18 cellular contexts compared by ENCODE assay signal in genomic region chr3:189513281-189514151, GRCh38.
DNase-seq lines count a peak whose midpoint lies in the region; TF ChIP-seq lines count a peak whose summit lies in the region.
"Had no signal": no experiment of that assay in that cellular context is flagged by ENCODE, and none has a peak within 500 bp of the region (broad histone marks: within the 10 kb centered on the region; RNA-seq: fewer than 3 reads in every experiment).

No MANE protein-coding gene starts in this region.

- no peaks in the 10 kb centered on the region for H3K27me3 ChIP-seq in esophagus squamous epithelium
- no peaks in the 10 kb centered on the region for H3K27me3 ChIP-seq in GM23248 (replicated peaks; ENCODE audit: insufficient read depth)
- H3K27me3 ChIP-seq: upper lobe of left lung had no signal

- H3K4me3 ChIP-seq in esophagus squamous epithelium (no peak overlapping the region), GM23248 (no peak overlapping the region)
- H3K4me3 ChIP-seq: dorsolateral prefrontal cortex, K562, upper lobe of left lung had no signal

- no peak for TF ChIP-seq POLR2A in esophagus squamous epithelium (IDR thresholded peaks at IDR 0.05)

- in situ Hi-C loops in Caki2 (cut with HindIII; ENCODE audit: low pct_unique_long_range_greater_than_20kb, low sequenced_read_pairs) (no loop called here), GM23248 (cut with MboI) (no loop called here)

- H3K9me3 ChIP-seq in esophagus squamous epithelium (no peaks in the 10 kb centered on the region), GM23248 (ENCODE audit: low read depth) (no peaks in the 10 kb centered on the region)
- H3K9me3 ChIP-seq: upper lobe of left lung had no signal

- H3K27me3 Mint-ChIP-seq in progenitor cell of endocrine pancreas, result no peaks in the 10 kb centered on the region
- H3K27me3 Mint-ChIP-seq: activated CD8-positive, alpha-beta memory T cell treated with anti-CD3 and anti-CD28 coated beads, Interleukin-2, amount 10 ng/mL, durations not matched to agents 7 days and 5 days; activated naive CD8-positive, alpha-beta T cell treated with anti-CD3 and anti-CD28 coated beads, Interleukin-2, amount 50 U/mL, for 24 hours; CD4-positive, CD25-positive, alpha-beta regulatory T cell had no signal

- no peaks in the 10 kb centered on the region for H3K36me3 ChIP-seq in esophagus squamous epithelium
- 0 out of 2 replicates have a peak, but pooled peaks cover under 1% of the 10 kb centered on the region for H3K36me3 ChIP-seq in GM23248 (ENCODE audit: low read depth)
- H3K36me3 ChIP-seq: upper lobe of left lung had no signal

- H3F3A ChIP-seq in GM23248 (ENCODE audit: insufficient read depth), result peaks cover 10% of the 10 kb centered on the region

- H4K20me1 ChIP-seq in GM23248 (ENCODE audit: insufficient read depth), result no peaks in the 10 kb centered on the region

- no peaks in the 10 kb centered on the region for H3K79me2 ChIP-seq in GM23248 (ENCODE audit: insufficient read depth)

- peaks cover 10% of the 10 kb centered on the region for H3K4me1 Mint-ChIP-seq in progenitor cell of endocrine pancreas (ENCODE audit: low read depth)
- H3K4me1 Mint-ChIP-seq: activated CD8-positive, alpha-beta memory T cell treated with anti-CD3 and anti-CD28 coated beads, Interleukin-2, amount 10 ng/mL, durations not matched to agents 7 days and 5 days had no signal

- peak overlapping the region; percentile 87 for H3K27ac Mint-ChIP-seq in progenitor cell of endocrine pancreas
- H3K27ac Mint-ChIP-seq: activated CD8-positive, alpha-beta memory T cell treated with anti-CD3 and anti-CD28 coated beads, Interleukin-2, amount 10 ng/mL, durations not matched to agents 7 days and 5 days; activated naive CD8-positive, alpha-beta T cell treated with anti-CD3 and anti-CD28 coated beads, Interleukin-2, amount 50 U/mL, for 24 hours had no signal

- no peaks in the 10 kb centered on the region for H3K36me3 Mint-ChIP-seq in progenitor cell of endocrine pancreas (ENCODE audit: insufficient read depth)

- no peaks in the 10 kb centered on the region for H3K9me2 ChIP-seq in GM23248 (ENCODE audit: insufficient read depth)

- H3K9ac ChIP-seq in GM23248, result no peak overlapping the region

- intact Hi-C loops in esophagus squamous epithelium (cut with DNase I) (no loop called here), cardiac septum (cut with DNase I) (no loop called here)

- no peak overlapping the region for H3K4me2 ChIP-seq in GM23248 (ENCODE audit: unreplicated experiment)

- 41 to 57% methylated on average over 10 of the region's 10 CpGs for WGBS in esophagus squamous epithelium, 2 donors
- WGBS in GM23248 (ENCODE audit: low coverage in 1 of 2, low lambda C conversion rate in 2 of 2, missing lambda C conversion rate in 2 of 2), 2 experiments, result 73 to 74% methylated on average over 10 of the region's 10 CpGs

- no peaks in the 10 kb centered on the region for H3K9me3 Mint-ChIP-seq in progenitor cell of endocrine pancreas (ENCODE audit: low read depth)

- H3K27ac ChIP-seq in esophagus squamous epithelium (peak overlapping the region; percentile 76 to 89 (median 79)), GM23248 (no peak overlapping the region)
- H3K27ac ChIP-seq: dorsolateral prefrontal cortex, upper lobe of left lung had no signal

- peaks cover 3 to 43% (median 3%) of the 10 kb centered on the region in 3 donors for H3K4me1 ChIP-seq in esophagus squamous epithelium
- H3K4me1 ChIP-seq in GM23248 (ENCODE audit: insufficient read depth), result peaks cover 6% of the 10 kb centered on the region; the same call in 1 of the 2 replicates
- H3K4me1 ChIP-seq: upper lobe of left lung had no signal

- TF ChIP-seq CTCF in esophagus squamous epithelium (IDR thresholded peaks at IDR 0.05) (no peak), progenitor cell of endocrine pancreas (IDR thresholded peaks at IDR 0.05; ENCODE audit: unreplicated experiment) (no peak)

- DNase-seq in Caki2 (ENCODE audit: low read depth), result peak; percentile 8
- DNase-seq in NCI-H748 (lab: John Stamatoyannopoulos, UW; ENCODE audit: unreplicated experiment), result peak; percentile 69
- no peak for DNase-seq in esophagus squamous epithelium (lab: John Stamatoyannopoulos, UW)
- no peak for DNase-seq in progenitor cell of endocrine pancreas (ENCODE audit: low spot score, unreplicated experiment)
- no peak for DNase-seq in cardiac septum (ENCODE audit: low spot score)
- DNase-seq in T-helper 9 cell, result no peak
- no peak for DNase-seq in GM23248
- no peak for DNase-seq in dermis blood vessel endothelial cell
- DNase-seq: activated CD4-positive, CD25-positive, alpha-beta regulatory T cell treated with anti-CD3 and anti-CD28 coated beads, Interleukin-2, amount 50 U/mL, for 72 hours; activated CD8-positive, alpha-beta memory T cell treated with anti-CD3 and anti-CD28 coated beads, Interleukin-2, amount 10 ng/mL, durations not matched to agents 7 days and 5 days; activated naive CD8-positive, alpha-beta T cell treated with anti-CD3 and anti-CD28 coated beads, Interleukin-2, amount 50 U/mL, for 24 hours; CD4-positive, CD25-positive, alpha-beta regulatory T cell; dorsolateral prefrontal cortex; NCI-H2029 treated with DMSO at 0.1 percent for 48 hours; stimulated activated naive CD4-positive, alpha-beta T cell treated with Interleukin-2 at 50 U/mL for 16 hours; T1000 had no signal

- no peak overlapping the region for H2AFZ ChIP-seq in GM23248

- H3K4me3 Mint-ChIP-seq in progenitor cell of endocrine pancreas (ENCODE audit: low read depth), result no peak overlapping the region
- H3K4me3 Mint-ChIP-seq: activated CD8-positive, alpha-beta memory T cell treated with anti-CD3 and anti-CD28 coated beads, Interleukin-2, amount 10 ng/mL, durations not matched to agents 7 days and 5 days; activated naive CD8-positive, alpha-beta T cell treated with anti-CD3 and anti-CD28 coated beads, Interleukin-2, amount 50 U/mL, for 24 hours; CD4-positive, CD25-positive, alpha-beta regulatory T cell had no signal

Comparison
In these comparisons a context has a peak if more than half of its experiments do, and no peak if none do; other contexts are left out.
1. DNase-seq: peak in Caki2 (single experiment) and NCI-H748 (single experiment); none in esophagus squamous epithelium (single experiment), progenitor cell of endocrine pancreas (single experiment), cardiac septum (single experiment), T-helper 9 cell (single experiment), GM23248 (single experiment) and dermis blood vessel endothelial cell (single experiment).